ENCODE assay signal across 8 cellular contexts in genomic region chr20:49483018-49483705, GRCh38. TPM values are rescaled to one million over a fixed set of nuclear protein-coding genes. Genes with fewer than 3 reads are reported as not detected.
DNase-seq lines count a peak whose midpoint lies in the region; ATAC-seq and TF ChIP-seq lines count a peak whose summit lies in the region.

No MANE protein-coding gene starts in this region.

- peak; percentile 28 for DNase-seq in NCI-H748 (lab: John Stamatoyannopoulos, UW; ENCODE audit: unreplicated experiment)
- DNase-seq in NCI-H748 treated with DMSO at 0.1 percent for 48 hours (lab: John Stamatoyannopoulos, UW), result no peak
- no peak for DNase-seq in breast epithelium (ENCODE audit: low spot score in 2 of 2)
- no peak for DNase-seq in HPDE6-E6E7 (ENCODE audit: extremely low spot score)
- no peak for DNase-seq in AG20443 (ENCODE audit: low spot score)
- no peak for DNase-seq in body of pancreas

- intact Hi-C loops in breast epithelium (cut with DNase I; ENCODE audit: low total_unique reads) (loop anchor here (10.0 kb wide), 2 partner anchors 108 to 148 kb away; no protein-coding TSS in a partner anchor), body of pancreas (cut with DNase I) (no loop called here)

- H3K4me1 ChIP-seq in breast epithelium, result peaks cover 0 to 3% of the 10 kb centered on the region in 2 donors
- no peaks in the 10 kb centered on the region for H3K4me1 ChIP-seq in mesodermal cell (ENCODE audit: control insufficient read depth, insufficient read depth, low read length, poor library complexity, severe bottlenecking)
- no peaks in the 10 kb centered on the region for H3K4me1 ChIP-seq in thymus (ENCODE audit: control insufficient read depth, insufficient read depth, low read length)
- H3K4me1 ChIP-seq in body of pancreas, result peaks cover 22% of the 10 kb centered on the region

- TF ChIP-seq CTCF in breast epithelium (IDR thresholded peaks at IDR 0.05) (no peak), body of pancreas (IDR thresholded peaks at IDR 0.05) (no peak)

- H3K36me3 ChIP-seq in breast epithelium, result no peaks in the 10 kb centered on the region
- H3K36me3 ChIP-seq in mesodermal cell (ENCODE audit: control insufficient read depth, insufficient read depth, low read length), result no peaks in the 10 kb centered on the region
- no peaks in the 10 kb centered on the region for H3K36me3 ChIP-seq in thymus (ENCODE audit: control insufficient read depth, insufficient read depth)
- no peaks in the 10 kb centered on the region for H3K36me3 ChIP-seq in body of pancreas (replicated peaks in 1 of 2; ENCODE audit: insufficient read depth in 1 of 2, low read depth in 2 of 2)

- H3K9me3 ChIP-seq in breast epithelium, result no peaks in the 10 kb centered on the region
- H3K9me3 ChIP-seq in mesodermal cell (ENCODE audit: control insufficient read depth, low read length), result no peaks in the 10 kb centered on the region
- H3K9me3 ChIP-seq in thymus (ENCODE audit: control insufficient read depth), result peaks cover 2% of the 10 kb centered on the region
- no peaks in the 10 kb centered on the region for H3K9me3 ChIP-seq in body of pancreas

- H3K4me3 ChIP-seq in breast epithelium (peak overlapping the region; percentile 47 to 60 (median 48)), mesodermal cell (ENCODE audit: extremely low read depth, insufficient read depth, low read length, poor library complexity, severe bottlenecking) (peak overlapping the region; percentile 33), thymus (ENCODE audit: low read length) (peak overlapping the region; percentile 41), body of pancreas (no peak overlapping the region)

- no peak for TF ChIP-seq POLR2A in breast epithelium (IDR thresholded peaks at IDR 0.05)
- no peak for TF ChIP-seq POLR2A in body of pancreas (IDR thresholded peaks at IDR 0.05)

- H3K27ac ChIP-seq in breast epithelium, result no peak overlapping the region
- no peak overlapping the region for H3K27ac ChIP-seq in mesodermal cell (ENCODE audit: low read depth, low read length, severe bottlenecking)
- no peak overlapping the region for H3K27ac ChIP-seq in thymus (ENCODE audit: low read depth)
- H3K27ac ChIP-seq in body of pancreas, result no peak overlapping the region

- no peak for ATAC-seq in body of pancreas

- 5 to 11% methylated on average over 7 to 10 of the region's 29 CpGs for WGBS in mesodermal cell (ENCODE audit: insufficient coverage in 2 of 2), 2 experiments
- 6% methylated on average over 29 of the region's 29 CpGs for WGBS in thymus
- WGBS in body of pancreas, 2 donors, result 2 to 5% methylated on average over 24 to 29 of the region's 29 CpGs

- H3K27me3 ChIP-seq in breast epithelium, result peaks cover 6 to 18% of the 10 kb centered on the region in 2 donors
- peaks cover 39% of the 10 kb centered on the region for H3K27me3 ChIP-seq in thymus (ENCODE audit: control insufficient read depth, insufficient read depth)
- H3K27me3 ChIP-seq in body of pancreas, result peaks cover 0 to 15% of the 10 kb centered on the region in 2 donors

RNA-seq across cellular contexts. Expression of gene KCNB1, which starts 0.7 kb away (rescaled TPM):
- 10 to 100 TPM in 1 of 3 donors, 1 to 10 TPM in 2; 3.9 to 21.8 (median 5.1) TPM for total RNA-seq in breast epithelium
- 0.33 TPM for polyA plus RNA-seq in mesodermal cell (2013, experiment 1 of 2)
- 0.25 TPM for polyA plus RNA-seq in mesodermal cell (2013, experiment 2 of 2)
- 0.55 TPM for polyA plus RNA-seq in thymus
- total RNA-seq in body of pancreas, result 1 to 10 TPM in 1 of 2 donors, under 1 TPM in 1; 0.52 to 3.3 TPM

Comparison
In these comparisons a context has a peak if more than half of its experiments do, and no peak if none do; other contexts are left out.
1. H3K4me3 ChIP-seq: peak in breast epithelium (3 of 3), mesodermal cell (single experiment) and thymus (single experiment); none in body of pancreas (0 of 2).